16 cellular contexts compared by ENCODE assay signal in the genomic region with DNA sequence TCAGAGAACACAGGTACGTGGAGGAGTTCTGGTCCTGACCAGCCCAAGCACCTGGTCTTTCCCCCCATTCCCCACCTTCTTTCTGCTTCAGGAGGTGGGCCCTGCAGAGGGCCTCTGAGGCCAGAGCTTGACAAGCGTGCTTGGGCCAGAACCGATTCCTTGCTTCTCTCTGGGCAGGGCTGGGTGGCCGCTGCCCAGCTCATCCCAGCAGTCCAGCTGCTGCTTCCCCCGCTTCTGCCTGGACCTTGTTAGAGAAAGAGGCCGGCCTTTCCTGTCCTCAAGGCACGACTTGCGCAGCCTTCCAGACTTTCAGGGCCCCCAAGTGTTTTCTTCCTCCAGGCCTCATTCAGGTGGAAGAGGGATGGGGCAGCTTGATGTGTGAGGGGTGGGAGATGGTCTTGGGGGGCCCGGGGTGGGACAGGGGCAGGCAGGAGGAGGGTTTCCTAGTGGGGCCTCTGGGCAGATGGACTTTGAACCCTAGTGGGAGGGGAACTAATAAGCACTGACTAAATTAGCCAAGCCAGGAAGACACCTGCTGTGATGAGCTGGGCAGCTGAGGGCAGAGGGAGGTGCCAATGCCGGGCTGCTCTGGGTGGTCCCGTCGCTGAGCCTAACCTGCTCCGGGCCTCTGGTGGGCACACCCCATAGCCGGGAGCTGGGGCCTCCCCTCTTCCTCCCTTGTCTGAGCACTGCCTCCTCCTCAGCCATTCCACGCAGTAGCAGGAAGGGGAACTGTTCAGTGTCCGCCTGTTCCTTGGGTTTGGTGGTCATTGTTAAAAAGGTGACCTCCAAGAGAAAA. TPM values are rescaled to one million over a fixed set of nuclear protein-coding genes. Genes with fewer than 3 reads are reported as not detected.
DNase-seq lines count a peak whose midpoint lies in the region; ATAC-seq and TF ChIP-seq lines count a peak whose summit lies in the region.
"Had no signal": no experiment of that assay in that cellular context is flagged by ENCODE, and none has a peak within 500 bp of the region (broad histone marks: within the 10 kb centered on the region; RNA-seq: fewer than 3 reads in every experiment).

No MANE protein-coding gene starts in this region.

- H3K27me3 ChIP-seq in colonic mucosa, result no peaks in the 10 kb centered on the region
- H3K27me3 ChIP-seq in transverse colon, result no peaks in the 10 kb centered on the region

- H3K27ac ChIP-seq in colonic mucosa (peak overlapping the region; percentile 64), transverse colon (peak overlapping the region; percentile 84 to 93 (median 86))
- H3K27ac ChIP-seq: 22Rv1 had no signal

- no peak for TF ChIP-seq EP300 in transverse colon (IDR thresholded peaks at IDR 0.05; ENCODE audit: low read depth)

- DNase-seq in NCI-H2227 (lab: John Stamatoyannopoulos, UW; ENCODE audit: unreplicated experiment) (peak; percentile 18), NCI-H2227 treated with DMSO at 0.1 percent for 48 hours (lab: John Stamatoyannopoulos, UW) (no peak), colonic mucosa (peak; percentile 72), mucosa of descending colon (peak in 2 of 3 donors; percentile 55 to 64), transverse colon (peak; percentile 54), NCI-H128 (lab: John Stamatoyannopoulos, UW; ENCODE audit: unreplicated experiment) (no peak)
- DNase-seq: activated CD4-positive, alpha-beta T cell treated with anti-CD3 and anti-CD28 coated beads, Interleukin-2, amount 50 U/mL, for 48 hours; anterior cingulate cortex; CD4-positive, alpha-beta T cell; NCI-H1436 treated with DMSO at 0.1 percent for 48 hours; NCI-H524 treated with DMSO at 0.1 percent for 48 hours; stimulated activated CD4-positive, alpha-beta T cell treated with anti-CD3 and anti-CD28 coated beads, Interleukin-2, amount 100 ng/mL, for 48 hours; T-helper 2 cell had no signal

- ATAC-seq in mucosa of descending colon (peak; percentile 32), HG02840 (IDR thresholded peaks at IDR 0.05; ENCODE audit: low FRiP score, unreplicated experiment) (no peak), GM21381 (IDR thresholded peaks at IDR 0.05; ENCODE audit: unreplicated experiment) (no peak)

- peak overlapping the region; percentile 4 to 77 for H3K9ac ChIP-seq in colonic mucosa (ENCODE audit: low read depth in 2 of 2, low read length in 2 of 2)

- no peak for TF ChIP-seq POLR2A in transverse colon (IDR thresholded peaks at IDR 0.05)

- WGBS in transverse colon (ENCODE audit: low coverage in 1 of 2), 2 donors, result 49% methylated on average over 13 of the region's 16 CpGs; no CpG with 5 or more reads in 1 of the 2 donors

- H3K4me1 ChIP-seq in colonic mucosa (peaks cover 40% of the 10 kb centered on the region), mucosa of descending colon (ENCODE audit: low read depth) (peaks cover 54% of the 10 kb centered on the region), transverse colon (peaks cover 55 to 74% (median 66%) of the 10 kb centered on the region in 4 donors)

- TF ChIP-seq CTCF in colonic mucosa (IDR thresholded peaks at IDR 0.05) (no peak), mucosa of descending colon (IDR thresholded peaks at IDR 0.05) (no peak), transverse colon (IDR thresholded peaks at IDR 0.05) (no peak)

- H3K36me3 ChIP-seq in colonic mucosa (no peaks in the 10 kb centered on the region), mucosa of descending colon (ENCODE audit: low read depth) (no peaks in the 10 kb centered on the region), transverse colon (no peaks in the 10 kb centered on the region)

- intact Hi-C loops in colonic mucosa (cut with DNase I), result no loop called here
- intact Hi-C loops in mucosa of descending colon (cut with DNase I, micrococcal nuclease), result no loop called here
- intact Hi-C loops in transverse colon (cut with DNase I; ENCODE audit: low total_unique reads), result no loop called here

- in situ Hi-C loops in transverse colon (cut with MboI; ENCODE audit: low pct_ligation_motif_present in 1 of 4, low pct_unique_long_range_greater_than_20kb in 1 of 4, low sequenced_read_pairs in 3 of 4), result no loop called here

- H3K9me3 ChIP-seq in colonic mucosa (no peaks in the 10 kb centered on the region), mucosa of descending colon (no peaks in the 10 kb centered on the region), transverse colon (no peaks in the 10 kb centered on the region)

- H3K4me3 ChIP-seq in colonic mucosa (no peak overlapping the region), mucosa of descending colon (no peak overlapping the region), transverse colon (no peak overlapping the region)

RNA-seq across cellular contexts. Expression of a gene that starts 36.5 kb away (rescaled TPM):
- 100 to 1,000 TPM in 1 of 2 donors, 10 to 100 TPM in 1; 77.5 to 133 TPM for total RNA-seq in colonic mucosa
- total RNA-seq in mucosa of descending colon, result 100 to 1,000 TPM in 2 of 3 donors, 10 to 100 TPM in 1; 87.6 to 146 (median 144) TPM
- 100 to 1,000 TPM; 115 to 326 (median 199) TPM for total RNA-seq in transverse colon

Comparison
In these comparisons a context has a peak if more than half of its experiments do, and no peak if none do; other contexts are left out.
1. DNase-seq: peak in NCI-H2227 (single experiment), colonic mucosa (single experiment), mucosa of descending colon (2 of 3) and transverse colon (single experiment); none in NCI-H2227 treated with DMSO at 0.1 percent for 48 hours (single experiment) and NCI-H128 (single experiment).